Comparison of ENCODE assay signal across 21 cellular contexts in the genomic region with DNA sequence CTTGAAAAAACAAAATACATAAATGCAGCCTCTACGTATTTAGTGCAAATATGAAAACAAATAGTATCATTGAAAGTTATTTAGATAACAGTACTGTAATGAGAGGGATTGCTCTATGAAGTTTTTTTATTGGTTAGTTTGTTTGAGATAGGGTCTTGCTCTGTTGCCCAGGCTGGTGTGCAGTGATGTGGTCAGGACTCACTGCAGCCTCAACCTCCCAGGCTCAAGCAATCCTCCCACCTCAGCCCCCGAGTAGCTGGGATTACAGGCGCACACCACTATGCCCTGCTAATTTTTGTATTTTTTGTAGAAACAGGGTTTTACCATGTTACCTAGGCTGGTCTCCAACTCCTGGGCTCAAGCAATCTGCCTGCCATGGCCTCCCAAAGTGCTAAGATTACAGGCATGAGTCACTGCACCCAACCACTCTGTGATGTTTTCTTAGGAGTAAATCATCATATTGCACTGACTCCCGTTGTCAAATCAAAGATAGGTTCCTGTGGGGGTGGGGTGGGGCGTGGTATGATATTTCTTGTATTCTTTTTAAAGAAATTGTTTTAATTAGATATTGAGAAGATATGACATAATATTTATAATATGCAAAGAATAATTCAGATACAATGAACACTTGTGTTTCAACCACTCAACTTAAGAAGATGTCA.
DNase-seq lines count a peak whose midpoint lies in the region; FAIRE-seq and TF ChIP-seq lines count a peak whose summit lies in the region.
"Had no signal": no experiment of that assay in that cellular context is flagged by ENCODE, and none has a peak within 500 bp of the region (broad histone marks: within the 10 kb centered on the region; RNA-seq: fewer than 3 reads in every experiment).

No MANE protein-coding gene starts in this region.

- no peaks in the 10 kb centered on the region for H3K4me1 ChIP-seq in small intestine (ENCODE audit: control insufficient read depth in 2 of 2, insufficient read depth in 1 of 2, low read depth in 1 of 2, low read length in 1 of 2)
- H3K4me1 ChIP-seq: body of pancreas, testis had no signal

- no peaks in the 10 kb centered on the region for H3K36me3 ChIP-seq in small intestine (ENCODE audit: control insufficient read depth in 2 of 2, insufficient read depth in 2 of 2, low read length in 2 of 2)

- no peak for FAIRE-seq in small intestine (lab: Jason Lieb, UNC)
- FAIRE-seq: A204.1, TTC549 had no signal

- H3K27me3 ChIP-seq in small intestine (ENCODE audit: control insufficient read depth in 2 of 2, insufficient read depth in 2 of 2, low read length in 2 of 2) = no peaks in the 10 kb centered on the region
- H3K27me3 ChIP-seq: body of pancreas, testis had no signal

- H3K4me3 ChIP-seq in choroid plexus epithelial cell (ENCODE audit: low read depth, low read length) = no peak overlapping the region
- H3K4me3 ChIP-seq in small intestine (ENCODE audit: low read depth in 1 of 2, low read length in 2 of 2) = no peak overlapping the region
- H3K4me3 ChIP-seq: body of pancreas, testis had no signal

- H3K9me3 ChIP-seq in small intestine (ENCODE audit: control insufficient read depth, low read depth) = no peaks in the 10 kb centered on the region
- H3K9me3 ChIP-seq: body of pancreas, SK-N-SH, testis had no signal

- DNase-seq in activated CD4-positive, alpha-beta T cell treated with anti-CD3 and anti-CD28 coated beads for 48 hours = peak; percentile 2
- DNase-seq in activated CD4-positive, alpha-beta T cell treated with anti-CD3 and anti-CD28 coated beads for 4 hours = no peak
- peak; percentile 9 for DNase-seq in NCI-H69 (lab: John Stamatoyannopoulos, UW)
- peak; percentile 76 for DNase-seq in choroid plexus epithelial cell (ENCODE audit: low read depth)
- peak; percentile 52 for DNase-seq in myocyte (ENCODE audit: low read depth)
- DNase-seq in small intestine = no peak
- no peak for DNase-seq in NOMO-1 treated with DMSO at 0.1 percent for 48 hours (lab: John Stamatoyannopoulos, UW; ENCODE audit: unreplicated experiment)
- DNase-seq in activated CD8-positive, alpha-beta memory T cell treated with anti-CD3 and anti-CD28 coated beads, Interleukin-2, amount 50 U/mL, for 48 hours = no peak
- DNase-seq: activated CD4-positive, alpha-beta T cell treated with anti-CD3 and anti-CD28 coated beads, Interleukin-2, amount 50 U/mL, for 48 hours; body of pancreas; effector memory CD8-positive, alpha-beta T cell; GOT3; NCI-H1092; NCI-H2227 treated with DMSO at 0.1 percent for 48 hours; right cardiac atrium; SK-N-SH; stimulated activated CD4-positive, alpha-beta T cell treated with anti-CD3 and anti-CD28 coated beads, Interleukin-2, amount 100 ng/mL, for 48 hours; stimulated activated CD8-positive, alpha-beta memory T cell treated with anti-CD3 and anti-CD28 coated beads, Interleukin-4, amount 100 ng/mL, for 48 hours; testis had no signal

- WGBS in small intestine, 3 donors = 66 to 75% (median 67%) methylated on average over 5 of the region's 5 CpGs

- TF ChIP-seq CTCF in choroid plexus epithelial cell (conservative IDR thresholded peaks at IDR 0.05; ENCODE audit: low read depth, low read length) = no peak

- H3K27ac ChIP-seq in small intestine (ENCODE audit: low read depth in 1 of 2, low read length in 1 of 2) = no peak overlapping the region
- H3K27ac ChIP-seq: body of pancreas, testis had no signal

Comparison
In these comparisons a context has a peak if more than half of its experiments do, and no peak if none do; other contexts are left out.
1. DNase-seq: peak in activated CD4-positive, alpha-beta T cell treated with anti-CD3 and anti-CD28 coated beads for 48 hours (single experiment), NCI-H69 (single experiment), choroid plexus epithelial cell (single experiment) and myocyte (single experiment); none in activated CD4-positive, alpha-beta T cell treated with anti-CD3 and anti-CD28 coated beads for 4 hours (0 of 2), small intestine (single experiment), NOMO-1 treated with DMSO at 0.1 percent for 48 hours (single experiment) and activated CD8-positive, alpha-beta memory T cell treated with anti-CD3 and anti-CD28 coated beads, Interleukin-2, amount 50 U/mL, for 48 hours (single experiment).